ENCODE assay signal across 9 cellular contexts in the genomic region with DNA sequence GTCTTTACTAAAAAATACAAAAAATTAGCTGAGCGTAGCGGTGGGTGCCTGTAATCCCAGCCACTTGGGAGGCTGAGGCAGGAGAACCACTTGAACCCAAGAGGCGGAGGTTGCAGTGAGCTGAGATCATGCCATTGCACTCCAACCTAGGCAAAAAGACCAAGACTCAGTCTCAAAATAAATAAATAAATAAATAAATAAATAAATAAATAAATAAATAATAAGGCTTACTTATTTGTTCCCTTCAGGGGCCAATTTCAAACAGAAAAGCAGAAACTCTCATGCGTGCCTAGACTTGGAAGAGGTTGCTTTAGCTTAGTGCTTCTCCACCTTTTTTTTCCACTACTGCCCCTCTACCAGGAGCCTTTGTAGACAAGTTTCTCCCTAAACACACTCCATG. TPM values are rescaled to one million over a fixed set of nuclear protein-coding genes. Genes with fewer than 3 reads are reported as not detected.
"Had no signal": no experiment of that assay in that cellular context is flagged by ENCODE, and none has a peak within 500 bp of the region (broad histone marks: within the 10 kb centered on the region; RNA-seq: fewer than 3 reads in every experiment).

No MANE protein-coding gene starts in this region.

RNA-seq across cellular contexts. Expression of a gene that starts 9.9 kb away (rescaled TPM):
- total RNA-seq: subcutaneous adipose tissue, suprapubic skin, thoracic aorta, thyroid gland, tibial nerve, upper lobe of right lung, ureter, urinary bladder, uterus had no signal
- polyA plus RNA-seq: urinary bladder had no signal
